17 cellular contexts compared by ENCODE assay signal in genomic region chr9:3434594-3434993, GRCh38.
DNase-seq lines count a peak whose midpoint lies in the region; ATAC-seq and TF ChIP-seq lines count a peak whose summit lies in the region.
"Had no signal": no experiment of that assay in that cellular context is flagged by ENCODE, and none has a peak within 500 bp of the region (broad histone marks: within the 10 kb centered on the region; RNA-seq: fewer than 3 reads in every experiment).

No MANE protein-coding gene starts in this region.

- H3K27me3 ChIP-seq in mesenchymal stem cell (ENCODE audit: control insufficient read depth in 1 of 2, insufficient read depth in 1 of 2, low read length in 2 of 2): no peaks in the 10 kb centered on the region
- H3K27me3 ChIP-seq: BLaER1, cardiac muscle cell had no signal

- WGBS in mesenchymal stem cell: 79% methylated on average over 1 of the region's 1 CpG

- peaks cover 17% of the 10 kb centered on the region for H3K4me1 Mint-ChIP-seq in CD14-positive monocyte
- H3K4me1 Mint-ChIP-seq: GM23338; stimulated activated naive B cell treated with anti-CD40 and anti-IgM and Interleukin-4, amounts not matched to agents 10 μg/mL and 1 μg/mL and 100 μg/mL, for 72 hours had no signal

- no peak overlapping the region for H2BK15ac ChIP-seq in mesenchymal stem cell (ENCODE audit: low read depth, poor library complexity, severe bottlenecking)

- no peak overlapping the region for H3K9ac ChIP-seq in mesenchymal stem cell (ENCODE audit: low read length)
- H3K9ac ChIP-seq: BLaER1 had no signal

- no peak overlapping the region for H2AK5ac ChIP-seq in mesenchymal stem cell (ENCODE audit: low read length, severe bottlenecking)

- no peak overlapping the region for H3K23ac ChIP-seq in mesenchymal stem cell (ENCODE audit: low read length in 2 of 2)

- H3K4me3 Mint-ChIP-seq in CD14-positive monocyte: peak overlapping the region in 1 of 2 donors; percentile 3
- H3K4me3 Mint-ChIP-seq: activated CD4-positive, alpha-beta memory T cell treated with anti-CD3 and anti-CD28 coated beads for 36 hours; GM23338; stimulated activated naive B cell treated with anti-CD40 and anti-IgM and Interleukin-4, amounts not matched to agents 10 μg/mL and 1 μg/mL and 100 μg/mL, for 72 hours had no signal

- DNase-seq in CD14-positive monocyte (ENCODE audit: low spot score) (no peak), NCI-H226 (peak; percentile 51), epithelial cell of prostate (ENCODE audit: low read depth, low spot score) (peak; percentile 12), mesenchymal stem cell (peak; percentile 89), activated T-cell treated with anti-CD3 and anti-CD28 coated beads for 4 hours (no peak), NCI-H345 (lab: John Stamatoyannopoulos, UW) (no peak)
- DNase-seq in stimulated activated CD4-positive, alpha-beta T cell treated with anti-CD3 and anti-CD28 coated beads, Interleukin-2, amount 100 ng/mL, for 48 hours: no peak
- DNase-seq: activated CD4-positive, alpha-beta memory T cell treated with anti-CD3 and anti-CD28 coated beads for 36 hours; activated gamma-delta T cell; DND-41; NCI-H446 treated with DMSO at 0.1 percent for 48 hours; stimulated activated CD4-positive, alpha-beta T cell treated with anti-CD3 and anti-CD28 coated beads, Interleukin-4, amount 100 ng/mL, for 1 hour; stimulated activated naive B cell treated with anti-CD40 and anti-IgM and Interleukin-4, amounts not matched to agents 10 μg/mL and 1 μg/mL and 100 μg/mL, for 72 hours had no signal

- no peak overlapping the region for H3K4me2 ChIP-seq in mesenchymal stem cell (ENCODE audit: low read length, poor library complexity, severe bottlenecking)
- H3K4me2 ChIP-seq: BLaER1, GM23338 had no signal

- no peaks in the 10 kb centered on the region for H3K36me3 ChIP-seq in mesenchymal stem cell (ENCODE audit: control insufficient read depth in 1 of 2, insufficient read depth in 2 of 2, low read depth in 1 of 2, low read length in 2 of 2)
- H3K36me3 ChIP-seq: cardiac muscle cell had no signal

- H3K27me3 Mint-ChIP-seq in CD14-positive monocyte (ENCODE audit: low read depth in 3 of 3): peaks cover 0 to 2% (median 0%) of the 10 kb centered on the region in 3 donors
- H3K27me3 Mint-ChIP-seq: activated CD4-positive, alpha-beta memory T cell treated with anti-CD3 and anti-CD28 coated beads for 36 hours; stimulated activated naive B cell treated with anti-CD40 and anti-IgM and Interleukin-4, amounts not matched to agents 10 μg/mL and 1 μg/mL and 100 μg/mL, for 72 hours had no signal

- H3K4ac ChIP-seq in mesenchymal stem cell (ENCODE audit: low read depth in 1 of 2, low read length in 2 of 2): no peak overlapping the region

- no peak overlapping the region for H2BK5ac ChIP-seq in mesenchymal stem cell (ENCODE audit: low read depth, low read length, poor library complexity, severe bottlenecking)

- no peak overlapping the region for H4K91ac ChIP-seq in mesenchymal stem cell (ENCODE audit: low read length)

- H3K4me1 ChIP-seq in mesenchymal stem cell (ENCODE audit: control insufficient read depth, insufficient read depth, low read depth, low read length): no peaks in the 10 kb centered on the region
- H3K4me1 ChIP-seq: BLaER1 had no signal

- no peaks in the 10 kb centered on the region for H3K9me3 ChIP-seq in mesenchymal stem cell (ENCODE audit: control insufficient read depth, low read length)
- H3K9me3 ChIP-seq: BLaER1 had no signal

- H3K79me1 ChIP-seq in mesenchymal stem cell (replicated peaks; ENCODE audit: low read length, poor library complexity, severe bottlenecking): peaks cover 10% of the 10 kb centered on the region

- H4K8ac ChIP-seq in mesenchymal stem cell (ENCODE audit: low read length): no peak overlapping the region

- H3K9me3 Mint-ChIP-seq in CD14-positive monocyte: peaks cover 0 to 6% (median 0%) of the 10 kb centered on the region in 7 donors
- H3K9me3 Mint-ChIP-seq: activated CD4-positive, alpha-beta memory T cell treated with anti-CD3 and anti-CD28 coated beads for 36 hours; GM23338 had no signal

- ATAC-seq in HG03442 (IDR thresholded peaks at IDR 0.05; ENCODE audit: unreplicated experiment): no peak
- ATAC-seq: GM23338; stimulated activated naive B cell treated with anti-CD40 and anti-IgM and Interleukin-4, amounts not matched to agents 10 μg/mL and 1 μg/mL and 100 μg/mL, for 72 hours had no signal

- no peak overlapping the region for H3K27ac ChIP-seq in epithelial cell of prostate
- no peak overlapping the region for H3K27ac ChIP-seq in mesenchymal stem cell (ENCODE audit: low read length, poor library complexity, severe bottlenecking)
- H3K27ac ChIP-seq: BLaER1, cardiac muscle cell had no signal

- H2BK120ac ChIP-seq in mesenchymal stem cell (ENCODE audit: low read depth, low read length): no peak overlapping the region

- no peak for TF ChIP-seq CTCF in CD14-positive monocyte (IDR thresholded peaks at IDR 0.05)

- intact Hi-C loops in CD14-positive monocyte (cut with micrococcal nuclease): no loop called here

- no peak overlapping the region for H3K18ac ChIP-seq in mesenchymal stem cell (ENCODE audit: low read depth in 1 of 2, low read length in 2 of 2)

- H3K4me3 ChIP-seq in mesenchymal stem cell (ENCODE audit: insufficient read depth in 1 of 2, low read depth in 1 of 2, low read length in 2 of 2): no peak overlapping the region
- H3K4me3 ChIP-seq: BLaER1, cardiac muscle cell, GM23338 had no signal

- peaks cover 0 to 9% of the 10 kb centered on the region in 2 donors for H3K36me3 Mint-ChIP-seq in CD14-positive monocyte

- no peak overlapping the region for H2BK12ac ChIP-seq in mesenchymal stem cell (ENCODE audit: low read length in 2 of 2)

- peak overlapping the region; percentile 68 to 95 (median 89) for H3K27ac Mint-ChIP-seq in CD14-positive monocyte
- H3K27ac Mint-ChIP-seq: activated CD4-positive, alpha-beta memory T cell treated with anti-CD3 and anti-CD28 coated beads for 36 hours; GM23338; stimulated activated naive B cell treated with anti-CD40 and anti-IgM and Interleukin-4, amounts not matched to agents 10 μg/mL and 1 μg/mL and 100 μg/mL, for 72 hours had no signal

- no peak overlapping the region for H2AFZ ChIP-seq in mesenchymal stem cell (ENCODE audit: low read depth, low read length)
- H2AFZ ChIP-seq: GM23338 had no signal

- H3K14ac ChIP-seq in mesenchymal stem cell (ENCODE audit: low read length in 2 of 2): no peak overlapping the region

Comparison
In these comparisons a context has a peak if more than half of its experiments do, and no peak if none do; other contexts are left out.
1. DNase-seq: peak in NCI-H226 (single experiment), epithelial cell of prostate (single experiment) and mesenchymal stem cell (single experiment); none in CD14-positive monocyte (single experiment), activated T-cell treated with anti-CD3 and anti-CD28 coated beads for 4 hours (single experiment), NCI-H345 (single experiment) and stimulated activated CD4-positive, alpha-beta T cell treated with anti-CD3 and anti-CD28 coated beads, Interleukin-2, amount 100 ng/mL, for 48 hours (0 of 2).